28 cellular contexts compared by ENCODE assay signal in the genomic region with DNA sequence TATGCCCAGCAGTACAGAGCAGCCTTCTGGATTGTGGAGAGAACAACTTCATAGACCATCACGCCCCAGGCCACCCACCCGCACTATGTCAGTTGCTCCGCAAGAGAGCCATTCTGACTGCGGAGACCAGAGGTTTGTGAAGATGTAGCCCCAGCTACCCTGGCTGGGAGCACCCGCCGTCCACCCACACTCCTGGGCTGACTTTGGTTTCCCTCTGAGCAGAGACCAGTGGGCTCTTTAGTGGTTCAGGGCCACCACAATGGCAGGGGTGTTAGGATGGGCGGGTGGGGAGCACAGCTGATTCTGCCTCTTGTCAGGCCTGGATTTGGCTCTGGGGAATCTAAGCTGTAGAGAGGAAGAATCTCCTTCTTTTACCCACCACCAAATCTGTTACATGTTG.
"Had no signal": no experiment of that assay in that cellular context is flagged by ENCODE, and none has a peak within 500 bp of the region (broad histone marks: within the 10 kb centered on the region; RNA-seq: fewer than 3 reads in every experiment).

No MANE protein-coding gene starts in this region.

- H2AFZ ChIP-seq: parathyroid adenoma had no signal

- H3K36me3 ChIP-seq: neutrophil, ovary, right lobe of liver, sigmoid colon, suprapubic skin, tibial artery, transverse colon, upper lobe of right lung, uterus had no signal

- H3K4me1 ChIP-seq: parathyroid adenoma, psoas muscle, right lobe of liver, sigmoid colon, suprapubic skin, testis, tibial artery, transverse colon, upper lobe of right lung had no signal

- H3K27ac Mint-ChIP-seq: naive thymus-derived CD4-positive, alpha-beta T cell; progenitor cell of endocrine pancreas; stimulated activated memory B cell treated with anti-CD40 and anti-IgM and Interleukin-4, amounts not matched to agents 10 μg/mL and 1 μg/mL and 100 μg/mL, for 72 hours; stimulated activated naive CD8-positive, alpha-beta T cell treated with anti-CD3 and anti-CD28 coated beads, Interleukin-15, amount 100 ng/mL, for 72 hours; type B pancreatic cell had no signal

- ATAC-seq: naive thymus-derived CD4-positive, alpha-beta T cell; psoas muscle; right cardiac atrium; stimulated activated memory B cell treated with anti-CD40 and anti-IgM and Interleukin-4, amounts not matched to agents 10 μg/mL and 1 μg/mL and 100 μg/mL, for 72 hours; stimulated activated naive CD8-positive, alpha-beta T cell treated with anti-CD3 and anti-CD28 coated beads, Interleukin-15, amount 100 ng/mL, for 72 hours; stimulated activated naive CD8-positive, alpha-beta T cell treated with anti-CD3 and anti-CD28 coated beads, Interleukin-15, Interleukin-2, amounts not matched to agents 100 U/mL and 50 U/mL, for 24 hours; upper lobe of right lung had no signal

- H3K9me3 Mint-ChIP-seq: nephron; stimulated activated memory B cell treated with anti-CD40 and anti-IgM and Interleukin-4, amounts not matched to agents 10 μg/mL and 1 μg/mL and 100 μg/mL, for 72 hours; stimulated activated naive CD8-positive, alpha-beta T cell treated with anti-CD3 and anti-CD28 coated beads, Interleukin-15, amount 100 ng/mL, for 72 hours; type B pancreatic cell had no signal

- H3K4me3 ChIP-seq: ovary, psoas muscle, right lobe of liver, sigmoid colon, suprapubic skin, testis, tibial artery, transverse colon, upper lobe of right lung, uterus had no signal

- H3K9ac ChIP-seq: parathyroid adenoma had no signal

- H3K27me3 ChIP-seq: neutrophil, ovary, right lobe of liver, sigmoid colon, suprapubic skin, testis, tibial artery, transverse colon, upper lobe of right lung, uterus had no signal

- H3K4me1 Mint-ChIP-seq: naive thymus-derived CD4-positive, alpha-beta T cell; nephron; stimulated activated memory B cell treated with anti-CD40 and anti-IgM and Interleukin-4, amounts not matched to agents 10 μg/mL and 1 μg/mL and 100 μg/mL, for 72 hours; stimulated activated naive CD8-positive, alpha-beta T cell treated with anti-CD3 and anti-CD28 coated beads, Interleukin-15, amount 100 ng/mL, for 72 hours had no signal

- H3K27ac ChIP-seq: neutrophil, ovary, parathyroid adenoma, psoas muscle, right lobe of liver, sigmoid colon, suprapubic skin, testis, tibial artery, transverse colon, upper lobe of right lung, uterus had no signal

- H3K36me3 Mint-ChIP-seq: naive thymus-derived CD4-positive, alpha-beta T cell; stimulated activated memory B cell treated with anti-CD40 and anti-IgM and Interleukin-4, amounts not matched to agents 10 μg/mL and 1 μg/mL and 100 μg/mL, for 72 hours; type B pancreatic cell had no signal

- H3K27me3 Mint-ChIP-seq: stimulated activated memory B cell treated with anti-CD40 and anti-IgM and Interleukin-4, amounts not matched to agents 10 μg/mL and 1 μg/mL and 100 μg/mL, for 72 hours; stimulated activated naive CD8-positive, alpha-beta T cell treated with anti-CD3 and anti-CD28 coated beads, Interleukin-15, amount 100 ng/mL, for 72 hours; type B pancreatic cell had no signal

- H3K9me3 ChIP-seq: neutrophil, ovary, psoas muscle, right lobe of liver, sigmoid colon, suprapubic skin, testis, tibial artery, transverse colon, upper lobe of right lung, uterus had no signal

- DNase-seq: naive thymus-derived CD4-positive, alpha-beta T cell; nucleus accumbens; ovary; psoas muscle; right lobe of liver; sigmoid colon; small intestine; stimulated activated CD4-positive, alpha-beta T cell treated with anti-CD3 and anti-CD28 coated beads, Interleukin-15, amount 100 ng/mL, for 24 hours; stimulated activated CD4-positive, alpha-beta T cell treated with anti-CD3 and anti-CD28 coated beads, Interleukin-2, amount 100 ng/mL, for 24 hours; stimulated activated CD4-positive, alpha-beta T cell treated with anti-CD3 and anti-CD28 coated beads, Interleukin-2, amount 100 ng/mL, for 48 hours; stimulated activated CD4-positive, alpha-beta T cell treated with anti-CD3 and anti-CD28 coated beads, Interleukin-4, amount 100 ng/mL, for 24 hours; stimulated activated naive CD4-positive, alpha-beta T cell; stimulated activated naive CD8-positive, alpha-beta T cell treated with anti-CD3 and anti-CD28 coated beads, Interleukin-15, amount 100 ng/mL, for 72 hours; stimulated activated naive CD8-positive, alpha-beta T cell treated with anti-CD3 and anti-CD28 coated beads, Interleukin-15, Interleukin-2, amounts not matched to agents 100 U/mL and 50 U/mL, for 24 hours; substantia nigra; testis; tibial artery; transverse colon; upper lobe of right lung; uterus had no signal

- H3K4me3 Mint-ChIP-seq: naive thymus-derived CD4-positive, alpha-beta T cell; nephron; stimulated activated memory B cell treated with anti-CD40 and anti-IgM and Interleukin-4, amounts not matched to agents 10 μg/mL and 1 μg/mL and 100 μg/mL, for 72 hours; stimulated activated naive CD8-positive, alpha-beta T cell treated with anti-CD3 and anti-CD28 coated beads, Interleukin-15, amount 100 ng/mL, for 72 hours; type B pancreatic cell had no signal
